Comparison of ENCODE assay signal across 1 cellular context in the genomic region with DNA sequence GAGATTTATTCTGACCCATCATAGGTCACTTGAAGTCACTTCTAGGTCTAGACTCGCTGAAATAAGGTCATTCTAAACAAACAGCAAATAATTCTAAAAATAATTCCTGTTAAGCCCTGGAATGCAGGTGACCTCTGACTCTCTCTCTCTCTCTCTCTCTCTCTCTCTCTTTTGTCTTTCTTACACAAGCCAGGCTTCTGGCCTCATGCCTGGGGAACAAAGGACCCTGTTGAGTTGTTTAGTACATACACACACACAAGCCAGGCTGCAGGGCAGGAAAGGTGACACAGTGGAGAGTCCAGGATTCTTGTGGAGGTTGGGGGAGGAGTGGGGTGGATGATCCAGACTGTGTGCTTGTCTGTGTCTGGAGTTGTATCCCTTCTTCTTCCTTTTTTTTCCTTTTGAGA.
TF ChIP-seq lines count a peak whose summit lies in the region.

No MANE protein-coding gene starts in this region.

TF ChIP-seq in HepG2, 621 proteins besides CTCF, POLR2A, EP300 and RAD21 (continued from another document and continues in another):
- TF ChIP-seq, protein P1, sequence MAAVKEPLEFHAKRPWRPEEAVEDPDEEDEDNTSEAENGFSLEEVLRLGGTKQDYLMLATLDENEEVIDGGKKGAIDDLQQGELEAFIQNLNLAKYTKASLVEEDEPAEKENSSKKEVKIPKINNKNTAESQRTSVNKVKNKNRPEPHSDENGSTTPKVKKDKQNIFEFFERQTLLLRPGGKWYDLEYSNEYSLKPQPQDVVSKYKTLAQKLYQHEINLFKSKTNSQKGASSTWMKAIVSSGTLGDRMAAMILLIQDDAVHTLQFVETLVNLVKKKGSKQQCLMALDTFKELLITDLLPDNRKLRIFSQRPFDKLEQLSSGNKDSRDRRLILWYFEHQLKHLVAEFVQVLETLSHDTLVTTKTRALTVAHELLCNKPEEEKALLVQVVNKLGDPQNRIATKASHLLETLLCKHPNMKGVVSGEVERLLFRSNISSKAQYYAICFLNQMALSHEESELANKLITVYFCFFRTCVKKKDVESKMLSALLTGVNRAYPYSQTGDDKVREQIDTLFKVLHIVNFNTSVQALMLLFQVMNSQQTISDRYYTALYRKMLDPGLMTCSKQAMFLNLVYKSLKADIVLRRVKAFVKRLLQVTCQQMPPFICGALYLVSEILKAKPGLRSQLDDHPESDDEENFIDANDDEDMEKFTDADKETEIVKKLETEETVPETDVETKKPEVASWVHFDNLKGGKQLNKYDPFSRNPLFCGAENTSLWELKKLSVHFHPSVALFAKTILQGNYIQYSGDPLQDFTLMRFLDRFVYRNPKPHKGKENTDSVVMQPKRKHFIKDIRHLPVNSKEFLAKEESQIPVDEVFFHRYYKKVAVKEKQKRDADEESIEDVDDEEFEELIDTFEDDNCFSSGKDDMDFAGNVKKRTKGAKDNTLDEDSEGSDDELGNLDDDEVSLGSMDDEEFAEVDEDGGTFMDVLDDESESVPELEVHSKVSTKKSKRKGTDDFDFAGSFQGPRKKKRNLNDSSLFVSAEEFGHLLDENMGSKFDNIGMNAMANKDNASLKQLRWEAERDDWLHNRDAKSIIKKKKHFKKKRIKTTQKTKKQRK (IDR thresholded peaks at IDR 0.05; ENCODE audit: low read length): no peak
- TF ChIP-seq, protein P2, sequence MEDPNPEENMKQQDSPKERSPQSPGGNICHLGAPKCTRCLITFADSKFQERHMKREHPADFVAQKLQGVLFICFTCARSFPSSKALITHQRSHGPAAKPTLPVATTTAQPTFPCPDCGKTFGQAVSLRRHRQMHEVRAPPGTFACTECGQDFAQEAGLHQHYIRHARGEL (CRISPR knock-in tag; IDR thresholded peaks at IDR 0.05): no peak
- TF ChIP-seq CCAR2 (optimal IDR thresholded peaks at IDR 0.05; ENCODE audit: low read depth, low read length) (peak; percentile 90), ZNF350 (CRISPR knock-in tag; IDR thresholded peaks at IDR 0.05; ENCODE audit: borderline replicate concordance, low read depth) (peak; percentile 84; the same call in 1 of the 2 replicates), SP5 (CRISPR knock-in tag; IDR thresholded peaks at IDR 0.05; ENCODE audit: borderline replicate concordance, low read depth) (peak; percentile 84; the same call in 1 of the 2 replicates), ZNF354B (CRISPR knock-in tag; IDR thresholded peaks at IDR 0.05) (no peak), ZNF619 (CRISPR knock-in tag; IDR thresholded peaks at IDR 0.05) (no peak), ZNF7 (CRISPR knock-in tag; IDR thresholded peaks at IDR 0.05) (no peak), ZFP37 (CRISPR knock-in tag; IDR thresholded peaks at IDR 0.05; ENCODE audit: borderline replicate concordance) (no peak), ATF7 (IDR thresholded peaks at IDR 0.05) (peak; percentile 66), ATF7 (CRISPR knock-in tag; IDR thresholded peaks at IDR 0.05) (peak; percentile 62; the same call in 1 of the 2 replicates), ZNF274 (CRISPR knock-in tag; IDR thresholded peaks at IDR 0.05) (no peak), ZNF775 (CRISPR knock-in tag; IDR thresholded peaks at IDR 0.05; ENCODE audit: borderline replicate concordance) (no peak), ARHGAP35 (CRISPR knock-in tag; IDR thresholded peaks at IDR 0.05; ENCODE audit: borderline replicate concordance) (no peak), POLR2G (IDR thresholded peaks at IDR 0.05; ENCODE audit: low read depth, low read length) (no peak), ATAD3A (CRISPR knock-in tag; IDR thresholded peaks at IDR 0.05) (no peak), NR2F1 (CRISPR knock-in tag; IDR thresholded peaks at IDR 0.05) (peak; percentile 99 to 100), ZNF138 (CRISPR knock-in tag; IDR thresholded peaks at IDR 0.05; ENCODE audit: low read depth) (no peak), ZFP36 (IDR thresholded peaks at IDR 0.05; ENCODE audit: borderline replicate concordance, low read depth, low read length, partially characterized antibody) (no peak), ZMYM3 (CRISPR knock-in tag; IDR thresholded peaks at IDR 0.05) (peak; percentile 76), PCBP1 (IDR thresholded peaks at IDR 0.05; ENCODE audit: borderline replicate concordance, low read depth, low read length) (no peak), ZSCAN9 (CRISPR knock-in tag; IDR thresholded peaks at IDR 0.05; ENCODE audit: borderline replicate concordance) (no peak), EZH2 (conservative IDR thresholded peaks at IDR 0.05; ENCODE audit: low read depth, low read length) (no peak), ZNF510 (CRISPR knock-in tag; IDR thresholded peaks at IDR 0.05; ENCODE audit: low read depth) (no peak), KDM6A (CRISPR knock-in tag; IDR thresholded peaks at IDR 0.05; ENCODE audit: low read depth) (peak; percentile 90), TAF15 (IDR thresholded peaks at IDR 0.05; ENCODE audit: low read depth, low read length, poor library complexity, severe bottlenecking) (no peak), ZFP36L1 (CRISPR knock-in tag; IDR thresholded peaks at IDR 0.05) (peak; percentile 75; the same call in 1 of the 2 replicates), HDAC6 (IDR thresholded peaks at IDR 0.05; ENCODE audit: low read depth, low read length) (no peak), ZNF556 (CRISPR knock-in tag; IDR thresholded peaks at IDR 0.05; ENCODE audit: borderline replicate concordance) (no peak), RFX3 (CRISPR knock-in tag; IDR thresholded peaks at IDR 0.05) (no peak), KAT7 (CRISPR knock-in tag; IDR thresholded peaks at IDR 0.05; ENCODE audit: borderline replicate concordance) (no peak), TOE1 (CRISPR knock-in tag; IDR thresholded peaks at IDR 0.05) (peak; percentile 80; the same call in 1 of the 2 replicates), ZNF333 (CRISPR knock-in tag; IDR thresholded peaks at IDR 0.05; ENCODE audit: borderline replicate concordance) (no peak), RNF2 (conservative IDR thresholded peaks at IDR 0.05; ENCODE audit: low read depth) (no peak)
- TF ChIP-seq, protein P3, sequence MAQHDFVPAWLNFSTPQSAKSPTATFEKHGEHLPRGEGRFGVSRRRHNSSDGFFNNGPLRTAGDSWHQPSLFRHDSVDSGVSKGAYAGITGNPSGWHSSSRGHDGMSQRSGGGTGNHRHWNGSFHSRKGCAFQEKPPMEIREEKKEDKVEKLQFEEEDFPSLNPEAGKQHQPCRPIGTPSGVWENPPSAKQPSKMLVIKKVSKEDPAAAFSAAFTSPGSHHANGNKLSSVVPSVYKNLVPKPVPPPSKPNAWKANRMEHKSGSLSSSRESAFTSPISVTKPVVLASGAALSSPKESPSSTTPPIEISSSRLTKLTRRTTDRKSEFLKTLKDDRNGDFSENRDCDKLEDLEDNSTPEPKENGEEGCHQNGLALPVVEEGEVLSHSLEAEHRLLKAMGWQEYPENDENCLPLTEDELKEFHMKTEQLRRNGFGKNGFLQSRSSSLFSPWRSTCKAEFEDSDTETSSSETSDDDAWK (CRISPR knock-in tag; IDR thresholded peaks at IDR 0.05): no peak
- TF ChIP-seq, protein P4, sequence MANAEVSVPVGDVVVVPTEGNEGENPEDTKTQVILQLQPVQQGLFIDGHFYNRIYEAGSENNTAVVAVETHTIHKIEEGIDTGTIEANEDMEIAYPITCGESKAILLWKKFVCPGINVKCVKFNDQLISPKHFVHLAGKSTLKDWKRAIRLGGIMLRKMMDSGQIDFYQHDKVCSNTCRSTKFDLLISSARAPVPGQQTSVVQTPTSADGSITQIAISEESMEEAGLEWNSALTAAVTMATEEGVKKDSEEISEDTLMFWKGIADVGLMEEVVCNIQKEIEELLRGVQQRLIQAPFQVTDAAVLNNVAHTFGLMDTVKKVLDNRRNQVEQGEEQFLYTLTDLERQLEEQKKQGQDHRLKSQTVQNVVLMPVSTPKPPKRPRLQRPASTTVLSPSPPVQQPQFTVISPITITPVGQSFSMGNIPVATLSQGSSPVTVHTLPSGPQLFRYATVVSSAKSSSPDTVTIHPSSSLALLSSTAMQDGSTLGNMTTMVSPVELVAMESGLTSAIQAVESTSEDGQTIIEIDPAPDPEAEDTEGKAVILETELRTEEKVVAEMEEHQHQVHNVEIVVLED (CRISPR knock-in tag; IDR thresholded peaks at IDR 0.05; ENCODE audit: borderline replicate concordance): peak; percentile 62; the same call in 1 of the 2 replicates
- TF ChIP-seq, protein P5, sequence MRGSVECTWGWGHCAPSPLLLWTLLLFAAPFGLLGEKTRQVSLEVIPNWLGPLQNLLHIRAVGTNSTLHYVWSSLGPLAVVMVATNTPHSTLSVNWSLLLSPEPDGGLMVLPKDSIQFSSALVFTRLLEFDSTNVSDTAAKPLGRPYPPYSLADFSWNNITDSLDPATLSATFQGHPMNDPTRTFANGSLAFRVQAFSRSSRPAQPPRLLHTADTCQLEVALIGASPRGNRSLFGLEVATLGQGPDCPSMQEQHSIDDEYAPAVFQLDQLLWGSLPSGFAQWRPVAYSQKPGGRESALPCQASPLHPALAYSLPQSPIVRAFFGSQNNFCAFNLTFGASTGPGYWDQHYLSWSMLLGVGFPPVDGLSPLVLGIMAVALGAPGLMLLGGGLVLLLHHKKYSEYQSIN (CRISPR knock-in tag; IDR thresholded peaks at IDR 0.05; ENCODE audit: borderline replicate concordance): no peak
- TF ChIP-seq, protein P6, sequence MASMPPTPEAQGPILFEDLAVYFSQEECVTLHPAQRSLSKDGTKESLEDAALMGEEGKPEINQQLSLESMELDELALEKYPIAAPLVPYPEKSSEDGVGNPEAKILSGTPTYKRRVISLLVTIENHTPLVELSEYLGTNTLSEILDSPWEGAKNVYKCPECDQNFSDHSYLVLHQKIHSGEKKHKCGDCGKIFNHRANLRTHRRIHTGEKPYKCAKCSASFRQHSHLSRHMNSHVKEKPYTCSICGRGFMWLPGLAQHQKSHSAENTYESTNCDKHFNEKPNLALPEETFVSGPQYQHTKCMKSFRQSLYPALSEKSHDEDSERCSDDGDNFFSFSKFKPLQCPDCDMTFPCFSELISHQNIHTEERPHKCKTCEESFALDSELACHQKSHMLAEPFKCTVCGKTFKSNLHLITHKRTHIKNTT (CRISPR knock-in tag; IDR thresholded peaks at IDR 0.05): no peak
- TF ChIP-seq, protein P7, sequence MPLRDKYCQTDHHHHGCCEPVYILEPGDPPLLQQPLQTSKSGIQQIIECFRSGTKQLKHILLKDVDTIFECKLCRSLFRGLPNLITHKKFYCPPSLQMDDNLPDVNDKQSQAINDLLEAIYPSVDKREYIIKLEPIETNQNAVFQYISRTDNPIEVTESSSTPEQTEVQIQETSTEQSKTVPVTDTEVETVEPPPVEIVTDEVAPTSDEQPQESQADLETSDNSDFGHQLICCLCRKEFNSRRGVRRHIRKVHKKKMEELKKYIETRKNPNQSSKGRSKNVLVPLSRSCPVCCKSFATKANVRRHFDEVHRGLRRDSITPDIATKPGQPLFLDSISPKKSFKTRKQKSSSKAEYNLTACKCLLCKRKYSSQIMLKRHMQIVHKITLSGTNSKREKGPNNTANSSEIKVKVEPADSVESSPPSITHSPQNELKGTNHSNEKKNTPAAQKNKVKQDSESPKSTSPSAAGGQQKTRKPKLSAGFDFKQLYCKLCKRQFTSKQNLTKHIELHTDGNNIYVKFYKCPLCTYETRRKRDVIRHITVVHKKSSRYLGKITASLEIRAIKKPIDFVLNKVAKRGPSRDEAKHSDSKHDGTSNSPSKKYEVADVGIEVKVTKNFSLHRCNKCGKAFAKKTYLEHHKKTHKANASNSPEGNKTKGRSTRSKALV (CRISPR knock-in tag; IDR thresholded peaks at IDR 0.05): 0 out of 2 replicates have a peak, but pooled peaks have one; percentile 52
- TF ChIP-seq, protein P8, sequence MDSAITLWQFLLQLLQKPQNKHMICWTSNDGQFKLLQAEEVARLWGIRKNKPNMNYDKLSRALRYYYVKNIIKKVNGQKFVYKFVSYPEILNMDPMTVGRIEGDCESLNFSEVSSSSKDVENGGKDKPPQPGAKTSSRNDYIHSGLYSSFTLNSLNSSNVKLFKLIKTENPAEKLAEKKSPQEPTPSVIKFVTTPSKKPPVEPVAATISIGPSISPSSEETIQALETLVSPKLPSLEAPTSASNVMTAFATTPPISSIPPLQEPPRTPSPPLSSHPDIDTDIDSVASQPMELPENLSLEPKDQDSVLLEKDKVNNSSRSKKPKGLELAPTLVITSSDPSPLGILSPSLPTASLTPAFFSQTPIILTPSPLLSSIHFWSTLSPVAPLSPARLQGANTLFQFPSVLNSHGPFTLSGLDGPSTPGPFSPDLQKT (CRISPR knock-in tag; IDR thresholded peaks at IDR 0.05; ENCODE audit: borderline replicate concordance): no peak
- TF ChIP-seq, protein P9, sequence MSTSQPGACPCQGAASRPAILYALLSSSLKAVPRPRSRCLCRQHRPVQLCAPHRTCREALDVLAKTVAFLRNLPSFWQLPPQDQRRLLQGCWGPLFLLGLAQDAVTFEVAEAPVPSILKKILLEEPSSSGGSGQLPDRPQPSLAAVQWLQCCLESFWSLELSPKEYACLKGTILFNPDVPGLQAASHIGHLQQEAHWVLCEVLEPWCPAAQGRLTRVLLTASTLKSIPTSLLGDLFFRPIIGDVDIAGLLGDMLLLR (CRISPR knock-in tag; IDR thresholded peaks at IDR 0.05): no peak
- TF ChIP-seq, protein P10, sequence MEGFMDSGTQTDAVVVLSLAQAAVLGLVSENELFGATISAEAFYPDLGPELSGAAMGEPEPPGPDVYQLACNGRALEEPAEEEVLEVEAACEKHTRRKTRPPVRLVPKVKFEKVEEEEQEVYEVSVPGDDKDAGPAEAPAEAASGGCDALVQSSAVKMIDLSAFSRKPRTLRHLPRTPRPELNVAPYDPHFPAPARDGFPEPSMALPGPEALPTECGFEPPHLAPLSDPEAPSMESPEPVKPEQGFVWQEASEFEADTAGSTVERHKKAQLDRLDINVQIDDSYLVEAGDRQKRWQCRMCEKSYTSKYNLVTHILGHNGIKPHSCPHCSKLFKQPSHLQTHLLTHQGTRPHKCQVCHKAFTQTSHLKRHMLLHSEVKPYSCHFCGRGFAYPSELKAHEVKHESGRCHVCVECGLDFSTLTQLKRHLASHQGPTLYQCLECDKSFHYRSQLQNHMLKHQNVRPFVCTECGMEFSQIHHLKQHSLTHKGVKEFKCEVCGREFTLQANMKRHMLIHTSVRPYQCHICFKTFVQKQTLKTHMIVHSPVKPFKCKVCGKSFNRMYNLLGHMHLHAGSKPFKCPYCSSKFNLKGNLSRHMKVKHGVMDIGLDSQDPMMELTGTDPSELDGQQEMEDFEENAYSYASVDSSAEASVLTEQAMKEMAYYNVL (CRISPR knock-in tag; IDR thresholded peaks at IDR 0.05; ENCODE audit: borderline replicate concordance): peak; percentile 100
- TF ChIP-seq, protein P11, sequence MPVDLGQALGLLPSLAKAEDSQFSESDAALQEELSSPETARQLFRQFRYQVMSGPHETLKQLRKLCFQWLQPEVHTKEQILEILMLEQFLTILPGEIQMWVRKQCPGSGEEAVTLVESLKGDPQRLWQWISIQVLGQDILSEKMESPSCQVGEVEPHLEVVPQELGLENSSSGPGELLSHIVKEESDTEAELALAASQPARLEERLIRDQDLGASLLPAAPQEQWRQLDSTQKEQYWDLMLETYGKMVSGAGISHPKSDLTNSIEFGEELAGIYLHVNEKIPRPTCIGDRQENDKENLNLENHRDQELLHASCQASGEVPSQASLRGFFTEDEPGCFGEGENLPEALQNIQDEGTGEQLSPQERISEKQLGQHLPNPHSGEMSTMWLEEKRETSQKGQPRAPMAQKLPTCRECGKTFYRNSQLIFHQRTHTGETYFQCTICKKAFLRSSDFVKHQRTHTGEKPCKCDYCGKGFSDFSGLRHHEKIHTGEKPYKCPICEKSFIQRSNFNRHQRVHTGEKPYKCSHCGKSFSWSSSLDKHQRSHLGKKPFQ (CRISPR knock-in tag; IDR thresholded peaks at IDR 0.05; ENCODE audit: insufficient replicate concordance): no peak
- TF ChIP-seq, protein P12, sequence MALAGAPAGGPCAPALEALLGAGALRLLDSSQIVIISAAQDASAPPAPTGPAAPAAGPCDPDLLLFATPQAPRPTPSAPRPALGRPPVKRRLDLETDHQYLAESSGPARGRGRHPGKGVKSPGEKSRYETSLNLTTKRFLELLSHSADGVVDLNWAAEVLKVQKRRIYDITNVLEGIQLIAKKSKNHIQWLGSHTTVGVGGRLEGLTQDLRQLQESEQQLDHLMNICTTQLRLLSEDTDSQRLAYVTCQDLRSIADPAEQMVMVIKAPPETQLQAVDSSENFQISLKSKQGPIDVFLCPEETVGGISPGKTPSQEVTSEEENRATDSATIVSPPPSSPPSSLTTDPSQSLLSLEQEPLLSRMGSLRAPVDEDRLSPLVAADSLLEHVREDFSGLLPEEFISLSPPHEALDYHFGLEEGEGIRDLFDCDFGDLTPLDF (CRISPR knock-in tag; IDR thresholded peaks at IDR 0.05): no peak
